ENCODE assay signal across 16 cellular contexts in the genomic region with DNA sequence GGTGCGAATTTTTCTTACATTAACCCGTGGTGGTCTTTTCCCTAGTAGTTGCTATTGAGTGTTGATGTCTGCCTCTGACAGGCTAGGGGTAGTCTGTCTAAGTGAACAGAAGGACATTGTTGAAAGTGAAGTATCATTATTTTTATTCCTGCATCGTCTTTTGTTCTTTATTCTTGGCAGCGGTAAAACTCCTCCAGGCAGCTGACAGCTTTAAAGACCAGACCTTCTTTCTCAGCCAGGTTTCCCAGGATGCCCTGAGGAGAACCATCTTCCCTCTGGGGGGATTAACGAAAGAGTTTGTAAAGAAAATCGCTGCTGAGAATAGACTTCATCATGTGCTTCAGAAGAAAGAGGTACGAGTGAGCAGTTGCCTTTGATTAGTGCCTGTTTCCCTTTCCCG. TPM values are rescaled to one million over a fixed set of nuclear protein-coding genes. Genes with fewer than 3 reads are reported as not detected.
DNase-seq lines count a peak whose midpoint lies in the region; ATAC-seq and TF ChIP-seq lines count a peak whose summit lies in the region.
"Had no signal": no experiment of that assay in that cellular context is flagged by ENCODE, and none has a peak within 500 bp of the region (broad histone marks: within the 10 kb centered on the region; RNA-seq: fewer than 3 reads in every experiment).

No MANE protein-coding gene starts in this region.

- H3K27ac ChIP-seq in heart left ventricle (peak overlapping the region in 7 of 12 donors; percentile 2 to 94 (median 86)), caudate nucleus (ENCODE audit: low read depth, low read length) (peak overlapping the region; percentile 2)
- H3K27ac ChIP-seq: 22Rv1, GM23248, HL-60 had no signal

- no peak for ATAC-seq in heart left ventricle
- no peak for ATAC-seq in left cardiac atrium
- ATAC-seq in HG03469 (IDR thresholded peaks at IDR 0.05; ENCODE audit: unreplicated experiment), result no peak
- ATAC-seq: CD8-positive, alpha-beta T cell; HCT116 had no signal

- no peak for TF ChIP-seq CTCF in heart left ventricle (IDR thresholded peaks at IDR 0.05)

- 53 to 65% (median 59%) methylated on average over 8 of the region's 8 CpGs for WGBS in heart left ventricle, 4 donors

- H3K4me3 ChIP-seq in heart left ventricle, result no peak overlapping the region
- H3K4me3 ChIP-seq: GM23248 had no signal

- H3K9me3 ChIP-seq in heart left ventricle, result no peaks in the 10 kb centered on the region
- H3K9me3 ChIP-seq: Caco-2 had no signal

- DNase-seq in heart left ventricle (no peak), left cardiac atrium (no peak), SK-MEL-5 (ENCODE audit: low read depth, low spot score) (peak; percentile 71), caudate nucleus (lab: John Stamatoyannopoulos, UW) (no peak), pons (ENCODE audit: low spot score) (peak; percentile 15), DMS53 treated with DMSO at 0.1 percent for 48 hours (lab: John Stamatoyannopoulos, UW; ENCODE audit: unreplicated experiment) (no peak)
- no peak for DNase-seq in effector CD4-positive, alpha-beta T cell
- DNase-seq: Caco-2; CD8-positive, alpha-beta T cell; GF-D8; GM23248 had no signal

- in situ Hi-C loops in SK-MEL-5 (cut with HindIII; ENCODE audit: low pct_unique_long_range_greater_than_20kb, low sequenced_read_pairs), result no loop called here

- no peaks in the 10 kb centered on the region for H3K27me3 ChIP-seq in heart left ventricle

- TF ChIP-seq POLR2A in heart left ventricle (IDR thresholded peaks at IDR 0.05), result no peak

- peaks cover 4 to 100% (median 97%) of the 10 kb centered on the region in 9 donors for H3K36me3 ChIP-seq in heart left ventricle

- intact Hi-C loops in heart left ventricle (cut with DNase I) (loop anchor here in 2 of 10 donors (10.0 kb wide), 3 partner anchors 55 to 455 kb away; no protein-coding TSS in a partner anchor), left cardiac atrium (cut with DNase I) (no loop called here)

- peaks cover 0 to 74% (median 42%) of the 10 kb centered on the region in 12 donors for H3K4me1 ChIP-seq in heart left ventricle
- H3K4me1 ChIP-seq: Caco-2 had no signal

RNA-seq across cellular contexts. Expression of a gene that starts 14.6 kb away (rescaled TPM):
- 10 to 100 TPM; 24.3 to 43.7 (median 32.5) TPM for total RNA-seq in heart left ventricle
- polyA plus RNA-seq in heart left ventricle, result 10 to 100 TPM; 47.8 to 48.7 TPM
- total RNA-seq in left cardiac atrium, result 10 to 100 TPM; 27.5 to 41.9 TPM
- total RNA-seq in SK-MEL-5 (2014; rRNA removed; shearing (Covaris generic)), result 58.4 and 61.3 TPM in 2 replicates
- polyA plus RNA-seq in SK-MEL-5 (2015; cell fraction: cytosol; rRNA removed), result 45.6 and 48.5 TPM in 2 replicates
- 351 and 398 TPM in 2 replicates for polyA plus RNA-seq in SK-MEL-5 (2015; cell fraction: nucleus; rRNA removed)

RNA-seq across cellular contexts. Expression of a gene that starts 53.4 kb away (rescaled TPM):
- total RNA-seq in heart left ventricle, result 1 to 10 TPM in 2 of 9 donors, under 1 TPM in 6, not detected in 1; 0.21 to 6.9 (median 0.64) TPM
- under 1 TPM; 0.19 to 0.62 TPM for polyA plus RNA-seq in heart left ventricle
- total RNA-seq in left cardiac atrium, result under 1 TPM; 0.24 to 0.94 TPM
- 15.6 and 16.5 TPM in 2 replicates for total RNA-seq in SK-MEL-5 (2014; rRNA removed; shearing (Covaris generic))
- polyA plus RNA-seq in SK-MEL-5 (2015; cell fraction: cytosol; rRNA removed), result 37.9 and 45.2 TPM in 2 replicates
- 47.0 and 75.3 TPM in 2 replicates for polyA plus RNA-seq in SK-MEL-5 (2015; cell fraction: nucleus; rRNA removed)
- polyA plus RNA-seq: CD14-positive monocyte had no signal

Comparison
In these comparisons a context has a peak if more than half of its experiments do, and no peak if none do; other contexts are left out.
1. DNase-seq: peak in SK-MEL-5 (single experiment) and pons (single experiment); none in heart left ventricle (0 of 5), left cardiac atrium (single experiment), caudate nucleus (0 of 61), DMS53 treated with DMSO at 0.1 percent for 48 hours (single experiment) and effector CD4-positive, alpha-beta T cell (single experiment).